In genomic region chr2:2181505-2181904, GRCh38 we compare ENCODE assay signal across 23 cellular contexts.
"Had no signal": no experiment of that assay in that cellular context is flagged by ENCODE, and none has a peak within 500 bp of the region (broad histone marks: within the 10 kb centered on the region; RNA-seq: fewer than 3 reads in every experiment).

No MANE protein-coding gene starts in this region.

- H3K27me3 Mint-ChIP-seq: activated CD8-positive, alpha-beta memory T cell treated with anti-CD3 and anti-CD28 coated beads, Interleukin-2, amount 10 ng/mL, durations not matched to agents 7 days and 5 days; activated T-cell treated with anti-CD3 and anti-CD28 coated beads, Interleukin-2, amount 50 U/mL, for 24 hours; central memory CD8-positive, alpha-beta T cell had no signal

- DNase-seq: activated CD4-positive, alpha-beta T cell treated with anti-CD3 and anti-CD28 coated beads for 4 hours; activated CD4-positive, alpha-beta T cell treated with anti-CD3 and anti-CD28 coated beads, Interleukin-2, amount 50 U/mL, for 4 hours; activated CD8-positive, alpha-beta memory T cell treated with anti-CD3 and anti-CD28 coated beads, Interleukin-2, amount 10 ng/mL, durations not matched to agents 7 days and 5 days; activated effector memory CD4-positive, alpha-beta T cell treated with anti-CD3 and anti-CD28 coated beads, Interleukin-2, amount 50 U/mL, for 16 hours; activated naive CD4-positive, alpha-beta T cell treated with Interleukin-2 at 50 U/mL for 16 hours; activated T-cell treated with anti-CD3 and anti-CD28 coated beads, Interleukin-2, amount 50 U/mL, for 24 hours; amygdala; NCI-H1105; NCI-H1436; NCI-H1694 treated with DMSO at 0.1 percent for 48 hours; NCI-H2081 treated with DMSO at 0.1 percent for 48 hours; NCI-H345; NCI-H510A; NCI-H526 treated with DMSO at 0.1 percent for 48 hours; NCI-H82; OCI-M1; RPMI8226; SW 1271 had no signal

- H3K4me3 Mint-ChIP-seq: activated CD8-positive, alpha-beta memory T cell treated with anti-CD3 and anti-CD28 coated beads, Interleukin-2, amount 10 ng/mL, durations not matched to agents 7 days and 5 days; activated naive CD8-positive, alpha-beta T cell; activated T-cell treated with anti-CD3 and anti-CD28 coated beads, Interleukin-2, amount 50 U/mL, for 24 hours; central memory CD8-positive, alpha-beta T cell; T-helper 2 cell treated with Interferon-gamma antibody and Interleukin-4, amounts not matched to agents 5 μg/mL and 100 μg/mL, for 36 hours had no signal

- H3K4me3 ChIP-seq: SK-N-MC had no signal

- H3K9me3 Mint-ChIP-seq: T-helper 2 cell treated with Interferon-gamma antibody and Interleukin-4, amounts not matched to agents 5 μg/mL and 100 μg/mL, for 36 hours had no signal

- H3K36me3 Mint-ChIP-seq: activated CD8-positive, alpha-beta memory T cell treated with anti-CD3 and anti-CD28 coated beads, Interleukin-2, amount 10 ng/mL, durations not matched to agents 7 days and 5 days; activated naive CD8-positive, alpha-beta T cell had no signal

- H3K27ac ChIP-seq: KMS-11, SK-N-MC had no signal

- H3K4me1 Mint-ChIP-seq: activated CD8-positive, alpha-beta memory T cell treated with anti-CD3 and anti-CD28 coated beads, Interleukin-2, amount 10 ng/mL, durations not matched to agents 7 days and 5 days; central memory CD8-positive, alpha-beta T cell had no signal

- H3K27ac Mint-ChIP-seq: activated CD8-positive, alpha-beta memory T cell treated with anti-CD3 and anti-CD28 coated beads, Interleukin-2, amount 10 ng/mL, durations not matched to agents 7 days and 5 days; activated naive CD8-positive, alpha-beta T cell; activated T-cell treated with anti-CD3 and anti-CD28 coated beads, Interleukin-2, amount 50 U/mL, for 24 hours; T-helper 2 cell treated with Interferon-gamma antibody and Interleukin-4, amounts not matched to agents 5 μg/mL and 100 μg/mL, for 36 hours had no signal
